In genomic region chr3:184096811-184097378, GRCh38 we compare ENCODE assay signal across 22 cellular contexts.
"Had no signal": no experiment of that assay in that cellular context is flagged by ENCODE, and none has a peak within 500 bp of the region (broad histone marks: within the 10 kb centered on the region; RNA-seq: fewer than 3 reads in every experiment).

Gene HTR3E (plus strand): TSS chr3:184097064. CDS start chr3:184097530, 466 bp downstream.

- ATAC-seq: activated naive CD8-positive, alpha-beta T cell treated with anti-CD3 and anti-CD28 coated beads, Interleukin-2, amount 50 U/mL, for 24 hours; left cardiac atrium; left ventricle myocardium superior; pancreas had no signal

- DNase-seq: activated CD4-positive, alpha-beta memory T cell treated with anti-CD3 and anti-CD28 coated beads for 36 hours; activated CD4-positive, alpha-beta T cell treated with anti-CD3 and anti-CD28 coated beads, Interleukin-2, amount 10 ng/mL, durations not matched to agents 24 days and 14 days; activated CD4-positive, CD25-positive, alpha-beta regulatory T cell treated with anti-CD3 and anti-CD28 coated beads, Interleukin-2, amount 50 U/mL, for 72 hours; activated CD8-positive, alpha-beta memory T cell treated with anti-CD3 and anti-CD28 coated beads, Interleukin-2, amount 50 U/mL, for 48 hours; activated gamma-delta T cell treated with Interleukin-2 at 50 U/mL for 16 hours; activated naive CD8-positive, alpha-beta T cell treated with anti-CD3 and anti-CD28 coated beads, Interleukin-2, amount 50 U/mL, for 24 hours; activated T-cell treated with anti-CD3 and anti-CD28 coated beads, Interleukin-2, amount 50 U/mL, for 24 hours; amygdala; caudate nucleus; head of caudate nucleus; hippocampal formation; left cardiac atrium; left ventricle myocardium superior; nephron progenitor cell; pancreas; retina; stimulated activated CD4-positive, alpha-beta T cell treated with anti-CD3 and anti-CD28 coated beads, Interleukin-15, amount 100 ng/mL, for 24 hours; stimulated activated CD4-positive, alpha-beta T cell treated with anti-CD3 and anti-CD28 coated beads, Interleukin-2, amount 100 ng/mL, for 24 hours; stimulated activated naive CD4-positive, alpha-beta T cell; T-helper 2 cell had no signal

- H3K4me3 ChIP-seq: pancreas, prostate gland, tibial nerve had no signal
